Comparison of ENCODE assay signal across 1 cellular context in genomic region chr6:8481727-8482126, GRCh38.
TF ChIP-seq lines count a peak whose summit lies in the region.

No MANE protein-coding gene starts in this region.

TF ChIP-seq in GM23338, 12 proteins besides CTCF, POLR2A, EP300 and RAD21 (continued from another document):
- no peak for TF ChIP-seq ETS1 (IDR thresholded peaks at IDR 0.05)
TF ChIP-seq in GM23338: peak in this region for 0.
